ENCODE assay signal across 17 cellular contexts in genomic region chr13:57636811-57637210, GRCh38. TPM values are rescaled to one million over a fixed set of nuclear protein-coding genes. Genes with fewer than 3 reads are reported as not detected.
"Had no signal": no experiment of that assay in that cellular context is flagged by ENCODE, and none has a peak within 500 bp of the region (broad histone marks: within the 10 kb centered on the region; RNA-seq: fewer than 3 reads in every experiment).

No MANE protein-coding gene starts in this region.

- DNase-seq: activated CD4-positive, alpha-beta T cell treated with anti-CD3 and anti-CD28 coated beads, Interleukin-2, amount 10 ng/mL, durations not matched to agents 7 days and 5 days; activated CD4-positive, CD25-positive, alpha-beta regulatory T cell; activated naive CD4-positive, alpha-beta T cell treated with anti-CD3 and anti-CD28 coated beads, Interleukin-2, amount 50 U/mL, for 16 hours; activated T-cell treated with anti-CD3 and anti-CD28 coated beads, Interleukin-2, amount 50 U/mL, for 1 hour; effector memory CD8-positive, alpha-beta T cell; foreskin fibroblast; kidney; naive thymus-derived CD4-positive, alpha-beta T cell; retina; Right ventricle myocardium superior; small intestine; stimulated activated naive CD4-positive, alpha-beta T cell had no signal

- FAIRE-seq: small intestine, urothelium cell line had no signal

- ATAC-seq: effector memory CD8-positive, alpha-beta T cell; esophagus mucosa; naive thymus-derived CD4-positive, alpha-beta T cell; SK-N-SH treated with all-trans-retinoic acid at 6 μM for 48 hours had no signal

RNA-seq across cellular contexts. Expression of gene PCDH17, which starts 5.3 kb away (rescaled TPM):
- total RNA-seq: activated CD4-positive, alpha-beta T cell treated with anti-CD3 and anti-CD28 coated beads, Interleukin-2, amount 10 ng/mL, durations not matched to agents 7 days and 5 days; activated CD8-positive, alpha-beta memory T cell treated with anti-CD3 and anti-CD28 coated beads for 36 hours; naive thymus-derived CD4-positive, alpha-beta T cell; T-helper 1 cell treated with Interleukin-12 subunit alpha and Interleukin-12 subunit beta and Interleukin-4 antibody, amounts not matched to agents 30 ng/mL and 1 ng/mL, for 36 hours had no signal
- polyA plus RNA-seq: naive thymus-derived CD4-positive, alpha-beta T cell had no signal
